In genomic region chr2:73783883-73784282, GRCh38 we compare ENCODE assay signal across 8 cellular contexts. TPM values are rescaled to one million over a fixed set of nuclear protein-coding genes. Genes with fewer than 3 reads are reported as not detected.
"Had no signal": no experiment of that assay in that cellular context is flagged by ENCODE, and none has a peak within 500 bp of the region (broad histone marks: within the 10 kb centered on the region; RNA-seq: fewer than 3 reads in every experiment).

Gene C2orf78, plus strand, starts transcription at chr2:73784183. Its CDS starts 127 bp downstream, at chr2:73784310.

RNA-seq across cellular contexts. Expression of gene C2orf78, which starts in this region (rescaled TPM):
- total RNA-seq: activated CD8-positive, alpha-beta T cell treated with anti-CD3 and anti-CD28 coated beads for 36 hours; activated naive CD8-positive, alpha-beta T cell treated with anti-CD3 and anti-CD28 coated beads for 36 hours; activated T-cell treated with anti-CD3 and anti-CD28 coated beads, Interleukin-2, amount 50 U/mL, for 72 hours; activated T-helper 2 cell treated with anti-CD3 and anti-CD28 coated beads, Interferon-gamma antibody, Interleukin-2, Interleukin-4, amounts not matched to agents 10 μg/mL and 5 μg/mL and 100 μg/mL, durations not matched to agents 14 hours and 24 hours and 36 hours; cardiac septum; Right ventricle myocardium superior; RPMI7951 had no signal
- polyA plus RNA-seq: adipose tissue had no signal
